ENCODE assay signal across 8 cellular contexts in genomic region chr11:95076416-95076815, GRCh38. TPM values are rescaled to one million over a fixed set of nuclear protein-coding genes. Genes with fewer than 3 reads are reported as not detected.
DNase-seq lines count a peak whose midpoint lies in the region; ATAC-seq and TF ChIP-seq lines count a peak whose summit lies in the region.
"Had no signal": no experiment of that assay in that cellular context is flagged by ENCODE, and none has a peak within 500 bp of the region (broad histone marks: within the 10 kb centered on the region; RNA-seq: fewer than 3 reads in every experiment).

No MANE protein-coding gene starts in this region.

- peak; percentile 57 for ATAC-seq in GM21390 (IDR thresholded peaks at IDR 0.05; ENCODE audit: unreplicated experiment)

- DNase-seq in M059J (ENCODE audit: low read depth) (peak; percentile 27), endodermal cell (peak; percentile 7), superior temporal gyrus (ENCODE audit: extremely low spot score) (peak; percentile 9), colonic mucosa (no peak), NCI-H2081 treated with DMSO at 0.1 percent for 48 hours (lab: John Stamatoyannopoulos, UW) (no peak), SHP77 treated with DMSO at 0.1 percent for 48 hours (lab: John Stamatoyannopoulos, UW) (no peak)

- WGBS in endodermal cell (ENCODE audit: insufficient coverage in 1 of 2, insufficient read length in 1 of 2), 2 experiments: 76 to 91% methylated on average over 1 of the region's 1 CpG

- H3K9me3 ChIP-seq in endodermal cell (ENCODE audit: control insufficient read depth, low read length) (no peaks in the 10 kb centered on the region), colonic mucosa (no peaks in the 10 kb centered on the region)

- no peak overlapping the region for H3K27ac ChIP-seq in endodermal cell (ENCODE audit: low read depth, low read length)
- H3K27ac ChIP-seq in colonic mucosa: no peak overlapping the region

- H3K36me3 Mint-ChIP-seq in endodermal cell (ENCODE audit: low read depth): no peaks in the 10 kb centered on the region

- H3K4me1 ChIP-seq in endodermal cell (ENCODE audit: control insufficient read depth, insufficient read depth, low read length): no peaks in the 10 kb centered on the region
- no peaks in the 10 kb centered on the region for H3K4me1 ChIP-seq in colonic mucosa

- H3K36me3 ChIP-seq in endodermal cell (ENCODE audit: control insufficient read depth, insufficient read depth, low read length): no peaks in the 10 kb centered on the region
- H3K36me3 ChIP-seq in colonic mucosa: no peaks in the 10 kb centered on the region

- H3K27ac Mint-ChIP-seq in endodermal cell: no peak overlapping the region

- no peak overlapping the region for H3K4me3 Mint-ChIP-seq in endodermal cell

- TF ChIP-seq CTCF in endodermal cell (conservative IDR thresholded peaks at IDR 0.05) (no peak), colonic mucosa (IDR thresholded peaks at IDR 0.05) (no peak)

- intact Hi-C loops in colonic mucosa (cut with DNase I): no loop called here

- H3K27me3 Mint-ChIP-seq in endodermal cell (ENCODE audit: insufficient read depth): peaks cover 8% of the 10 kb centered on the region

- H3K27me3 ChIP-seq in endodermal cell (ENCODE audit: control insufficient read depth, insufficient read depth, low read length, poor library complexity, severe bottlenecking): no peaks in the 10 kb centered on the region
- no peaks in the 10 kb centered on the region for H3K27me3 ChIP-seq in colonic mucosa

- no peaks in the 10 kb centered on the region for H3K9me3 Mint-ChIP-seq in endodermal cell

- H3K4me3 ChIP-seq in endodermal cell (ENCODE audit: low read length): no peak overlapping the region
- H3K4me3 ChIP-seq in colonic mucosa: no peak overlapping the region

- peaks cover 5% of the 10 kb centered on the region for H3K4me1 Mint-ChIP-seq in endodermal cell

- H3K9ac ChIP-seq in endodermal cell (ENCODE audit: extremely low read depth, low read length, poor library complexity, severe bottlenecking): no peak overlapping the region
- H3K9ac ChIP-seq in colonic mucosa (ENCODE audit: low read depth in 2 of 2, low read length in 2 of 2): no peak overlapping the region

RNA-seq across cellular contexts. Expression of gene SRSF8, which starts 9.7 kb away (rescaled TPM):
- 12.8 and 25.3 TPM in 2 replicates for total RNA-seq in M059J (2014; rRNA removed; shearing (Covaris generic))
- total RNA-seq in endodermal cell: 10 to 100 TPM; 16.3 to 20.1 TPM
- polyA plus RNA-seq in endodermal cell (2013, experiment 1 of 2): 24.9 TPM
- polyA plus RNA-seq in endodermal cell (2013, experiment 2 of 2): 25.9 TPM
- 10 to 100 TPM; 39.4 to 43.4 TPM for total RNA-seq in colonic mucosa

RNA-seq across cellular contexts. Expression of gene ENDOD1, which starts 13.2 kb away (rescaled TPM):
- 12.5 and 19.0 TPM in 2 replicates for total RNA-seq in M059J (2014; rRNA removed; shearing (Covaris generic))
- total RNA-seq in endodermal cell: 1 to 10 TPM; 1.9 to 2.7 TPM
- polyA plus RNA-seq in endodermal cell (2013, experiment 1 of 2): 2.4 TPM
- 2.3 TPM for polyA plus RNA-seq in endodermal cell (2013, experiment 2 of 2)
- total RNA-seq in colonic mucosa: 10 to 100 TPM; 68.1 to 71.8 TPM

RNA-seq across cellular contexts. Expression of gene KDM4F, which starts 27.2 kb away (rescaled TPM):
- not detected in 2 replicates for total RNA-seq in M059J (2014; rRNA removed; shearing (Covaris generic))
- total RNA-seq in endodermal cell: not detected
- polyA plus RNA-seq in endodermal cell (2013, experiment 1 of 2): not detected
- polyA plus RNA-seq in endodermal cell (2013, experiment 2 of 2): not detected
- not detected for total RNA-seq in colonic mucosa
- polyA plus RNA-seq: neural cell had no signal

RNA-seq across cellular contexts. Expression of gene KDM4E, which starts 51.4 kb away (rescaled TPM):
- total RNA-seq in M059J (2014; rRNA removed; shearing (Covaris generic)): not detected in 2 replicates
- total RNA-seq in endodermal cell (not detected), colonic mucosa (not detected)
- not detected for polyA plus RNA-seq in endodermal cell (2013, experiment 1 of 2)
- polyA plus RNA-seq in endodermal cell (2013, experiment 2 of 2): not detected
- polyA plus RNA-seq: neural cell had no signal

Comparison
In these comparisons a context has a peak if more than half of its experiments do, and no peak if none do; other contexts are left out.
1. DNase-seq: peak in M059J (single experiment), endodermal cell (single experiment) and superior temporal gyrus (single experiment); none in colonic mucosa (single experiment), NCI-H2081 treated with DMSO at 0.1 percent for 48 hours (single experiment) and SHP77 treated with DMSO at 0.1 percent for 48 hours (single experiment).